1 cellular context compared by ENCODE assay signal in genomic region chr3:126394179-126394976, GRCh38.
TF ChIP-seq lines count a peak whose summit lies in the region.

TSS of gene CFAP100 (plus strand) at chr3:126394909. CDS start at chr3:126396001, 1,092 bp downstream.

TF ChIP-seq in WTC11, 78 proteins besides CTCF, POLR2A, EP300 and RAD21 (continued from another document):
- TF ChIP-seq IRF2 (CRISPR knock-in tag; IDR thresholded peaks at IDR 0.05; ENCODE audit: borderline replicate concordance, low read depth) (no peak), TEAD1 (CRISPR knock-in tag; IDR thresholded peaks at IDR 0.05) (0 out of 2 replicates have a peak, but pooled peaks have one; percentile 54)
